ENCODE assay signal across 25 cellular contexts in genomic region chr2:53247986-53248735, GRCh38.
DNase-seq lines count a peak whose midpoint lies in the region; ATAC-seq, FAIRE-seq and TF ChIP-seq lines count a peak whose summit lies in the region.
"Had no signal": no experiment of that assay in that cellular context is flagged by ENCODE, and none has a peak within 500 bp of the region (broad histone marks: within the 10 kb centered on the region; RNA-seq: fewer than 3 reads in every experiment).

No MANE protein-coding gene starts in this region.

- no peak overlapping the region for H3K14ac ChIP-seq in H1 (ENCODE audit: insufficient read length)

- FAIRE-seq in H1 (lab: Jason Lieb, UNC) = no peak
- FAIRE-seq: A549, GM18507, RCC 7860 had no signal

- no peak overlapping the region for H2AK5ac ChIP-seq in H1 (ENCODE audit: low read depth, low read length)

- H4K5ac ChIP-seq in H1 (ENCODE audit: insufficient read length, low read depth, low read length) = no peak overlapping the region

- CTCF ChIA-PET in H1 (lab: Charles Lee; ENCODE audit: partially characterized antibody) = interaction anchor here (0.6 to 1.9 kb wide), 2 partner anchors 20 to 229 kb away, joined by 3 to 4 read pairs; no protein-coding TSS in a partner anchor

- H3K4me1 Mint-ChIP-seq in mesothelial cell of epicardium = peaks cover 6% of the 10 kb centered on the region

- H3K9me3 ChIP-seq in heart right ventricle (no peaks in the 10 kb centered on the region), H1 (ENCODE audit: insufficient read depth in 2 of 2, low read depth in 1 of 2, low read length in 1 of 2) (no peaks in the 10 kb centered on the region), lower lobe of right lung (no peaks in the 10 kb centered on the region), MG63 (no peaks in the 10 kb centered on the region)
- H3K9me3 ChIP-seq: A549, SJCRH30 had no signal

- no peak overlapping the region for H3K27ac Mint-ChIP-seq in mesothelial cell of epicardium
- H3K27ac Mint-ChIP-seq: CD4-positive, alpha-beta memory T cell had no signal

- H2BK15ac ChIP-seq in H1 (ENCODE audit: low read length) = no peak overlapping the region

- no peaks in the 10 kb centered on the region for H3K36me3 Mint-ChIP-seq in mesothelial cell of epicardium
- H3K36me3 Mint-ChIP-seq: CD4-positive, alpha-beta memory T cell had no signal

- H2AFZ ChIP-seq in H1 (ENCODE audit: low read length) = 0 out of 2 replicates have a peak overlapping the region, but pooled peaks have one; percentile 11

- peak overlapping the region in 1 of 10 donors; percentile 8 for H3K4me3 ChIP-seq in heart right ventricle
- H3K4me3 ChIP-seq in H1 (ENCODE audit: extremely low read depth in 1 of 4, insufficient read depth in 2 of 4, low read depth in 3 of 4, low read length in 4 of 4) = no peak overlapping the region
- no peak overlapping the region for H3K4me3 ChIP-seq in lower lobe of right lung
- no peak overlapping the region for H3K4me3 ChIP-seq in MG63
- H3K4me3 ChIP-seq: A549, SJCRH30 had no signal

- H3K27me3 Mint-ChIP-seq in mesothelial cell of epicardium (ENCODE audit: low read depth) = no peaks in the 10 kb centered on the region
- H3K27me3 Mint-ChIP-seq: CD4-positive, alpha-beta memory T cell had no signal

- H3K27me3 ChIP-seq in heart right ventricle (no peaks in the 10 kb centered on the region), H1 (replicated peaks in 1 of 4; ENCODE audit: control insufficient read depth in 3 of 4, extremely low read depth in 1 of 4, insufficient read depth in 3 of 4, low read length in 3 of 4) (no peaks in the 10 kb centered on the region), lower lobe of right lung (ENCODE audit: low read depth) (no peaks in the 10 kb centered on the region), MG63 (no peaks in the 10 kb centered on the region)

- H3K79me2 ChIP-seq in H1 (ENCODE audit: control insufficient read depth in 1 of 2, insufficient read depth in 2 of 2, low read length in 2 of 2) = no peaks in the 10 kb centered on the region

- POLR2A ChIA-PET in H1 (lab: Charles Lee; ENCODE audit: partially characterized antibody) = no interaction called here

- no peaks in the 10 kb centered on the region for H3K9me3 Mint-ChIP-seq in mesothelial cell of epicardium
- H3K9me3 Mint-ChIP-seq: CD4-positive, alpha-beta memory T cell; H9 had no signal

- H3K36me3 ChIP-seq in heart right ventricle = no peaks in the 10 kb centered on the region
- no peaks in the 10 kb centered on the region for H3K36me3 ChIP-seq in H1 (ENCODE audit: control insufficient read depth in 2 of 4, insufficient read depth in 4 of 4, low read length in 3 of 4)
- H3K36me3 ChIP-seq in lower lobe of right lung = no peaks in the 10 kb centered on the region
- no peaks in the 10 kb centered on the region for H3K36me3 ChIP-seq in MG63
- H3K36me3 ChIP-seq: SJCRH30 had no signal

- intact Hi-C loops in heart right ventricle (cut with DNase I) (no loop called here), cardiac septum (cut with DNase I) (no loop called here), lower lobe of right lung (cut with DNase I) (no loop called here)

- no peak overlapping the region for H3K56ac ChIP-seq in H1 (replicated peaks; ENCODE audit: insufficient read length, low read depth, low read length)

- H2BK12ac ChIP-seq in H1 (ENCODE audit: low read depth, low read length) = no peak overlapping the region

- WGBS in heart right ventricle, 2 donors = 75 to 84% methylated on average over 6 of the region's 6 CpGs
- 87% methylated on average over 6 of the region's 6 CpGs; no CpG with 5 or more reads in 1 of the 2 experiments for WGBS in H1 (ENCODE audit: extremely low coverage in 1 of 2, insufficient coverage in 1 of 2, insufficient read length in 1 of 2, insufficient replicate concordance in 2 of 2, low coverage in 1 of 2, low lambda C conversion rate in 2 of 2, missing lambda C conversion rate in 1 of 2), 2 experiments

- H3K4me1 ChIP-seq in heart right ventricle (peaks cover 0 to 27% (median 7%) of the 10 kb centered on the region in 9 donors), H1 (replicated peaks in 1 of 4; ENCODE audit: control insufficient read depth in 3 of 4, insufficient read depth in 4 of 4, low read length in 3 of 4) (peaks cover 0 to 2% (median 0%) of the 10 kb centered on the region in 4 experiments; a peak in 3 of 7 replicates), lower lobe of right lung (no peaks in the 10 kb centered on the region)
- H3K4me1 ChIP-seq: A549, SJCRH30 had no signal

- H3K23ac ChIP-seq in H1 (ENCODE audit: insufficient read length) = no peak overlapping the region

- no peak overlapping the region for H3K18ac ChIP-seq in H1 (ENCODE audit: extremely low read depth, low read length)

- DNase-seq in heart right ventricle (peak in 1 of 2 donors; percentile 7), cardiac septum (ENCODE audit: low spot score) (no peak), H1 (ENCODE audit: low read depth in 1 of 2, low spot score in 2 of 2) (no peak), lower lobe of right lung (no peak), mesothelial cell of epicardium (ENCODE audit: low spot score in 2 of 2, unreplicated experiment in 2 of 2) (no peak), MG63 (no peak)
- DNase-seq in activated naive CD4-positive, alpha-beta T cell treated with anti-CD3 and anti-CD28 coated beads, Interleukin-2, amount 50 U/mL, for 16 hours = no peak
- DNase-seq: C1 segment of cervical spinal cord; CD4-positive, alpha-beta memory T cell; COR-L47; DMS53; H9; Kasumi-1; MV-4-11; NCI-H1105; NCI-H1436 treated with DMSO at 0.1 percent for 48 hours; NCI-H187 treated with DMSO at 0.1 percent for 48 hours; NCI-H2171 treated with DMSO at 0.1 percent for 48 hours; NCI-H345; NCI-H510A treated with DMSO at 0.1 percent for 48 hours; NCI-H774; SJCRH30 had no signal

- H2BK5ac ChIP-seq in H1 (ENCODE audit: low read depth, low read length) = no peak overlapping the region

- H4K91ac ChIP-seq in H1 (replicated peaks; ENCODE audit: insufficient read length, low read length) = no peak overlapping the region

- no peak for TF ChIP-seq POLR2A in H1 (IDR thresholded peaks at IDR 0.05; ENCODE audit: control extremely low read depth in 1 of 2, low read depth in 2 of 2, low read length in 2 of 2)

- H3K4me3 Mint-ChIP-seq in mesothelial cell of epicardium = no peak overlapping the region
- H3K4me3 Mint-ChIP-seq: CD4-positive, alpha-beta memory T cell; H9 had no signal

- no peak for TF ChIP-seq CTCF in heart right ventricle (IDR thresholded peaks at IDR 0.05)
- TF ChIP-seq CTCF in H1 (IDR thresholded peaks at IDR 0.05; ENCODE audit: control extremely low read depth in 1 of 3, insufficient read depth in 1 of 3, low read depth in 1 of 3, low read length in 3 of 3) = no peak
- no peak for TF ChIP-seq CTCF in lower lobe of right lung (IDR thresholded peaks at IDR 0.05)
- no peak for TF ChIP-seq CTCF in mesothelial cell of epicardium (IDR thresholded peaks at IDR 0.05; ENCODE audit: unreplicated experiment)

- no peaks in the 10 kb centered on the region for H4K20me1 ChIP-seq in H1 (replicated peaks in 1 of 2; ENCODE audit: control insufficient read depth in 1 of 2, insufficient read depth in 2 of 2, low read length in 2 of 2)

- H3K27ac ChIP-seq in heart right ventricle (peak overlapping the region in 6 of 10 donors; percentile 48 to 71 (median 59)), H1 (ENCODE audit: low read depth, low read length) (no peak overlapping the region), lower lobe of right lung (peak overlapping the region; percentile 26)
- H3K27ac ChIP-seq: A549, SJCRH30 had no signal

- no peak for TF ChIP-seq RAD21 in H1 (IDR thresholded peaks at IDR 0.05 in 1 of 2, conservative IDR thresholded peaks at IDR 0.05 in 1 of 2; ENCODE audit: low read depth in 2 of 2, low read length in 2 of 2)

- H2BK20ac ChIP-seq in H1 (ENCODE audit: low read length) = no peak overlapping the region

- no peak overlapping the region for H3K9ac ChIP-seq in H1 (replicated peaks in 1 of 4; ENCODE audit: extremely low read depth in 1 of 4, low read depth in 3 of 4, low read length in 3 of 4)

- H4K8ac ChIP-seq in H1 (ENCODE audit: extremely low read depth, insufficient read depth, low read length) = no peak overlapping the region

- H3K4me2 ChIP-seq in H1 (ENCODE audit: insufficient read depth in 1 of 2, low read depth in 2 of 2, low read length in 2 of 2) = no peak overlapping the region
- H3K4me2 ChIP-seq: A549 had no signal

- H2BK120ac ChIP-seq in H1 (replicated peaks; ENCODE audit: low read depth, low read length) = no peak overlapping the region

- H3K79me1 ChIP-seq in H1 (ENCODE audit: low read depth, low read length) = no peaks in the 10 kb centered on the region

- ATAC-seq in heart right ventricle (peak; percentile 64 to 86 (median 81)), lower lobe of right lung (no peak)
- ATAC-seq: A549 had no signal

- no peak overlapping the region for H3K4ac ChIP-seq in H1 (replicated peaks; ENCODE audit: insufficient read length, low read depth, low read length)

- no peak for TF ChIP-seq EP300 in H1 (IDR thresholded peaks at IDR 0.05; ENCODE audit: borderline replicate concordance in 1 of 2, low read depth in 2 of 2, low read length in 2 of 2)

- H3K23me2 ChIP-seq in H1 (ENCODE audit: low read depth, low read length) = no peaks in the 10 kb centered on the region

TF ChIP-seq in H1, 55 proteins besides CTCF, POLR2A, EP300 and RAD21 (continues in another document):
- no peak for TF ChIP-seq BRCA1 (IDR thresholded peaks at IDR 0.05; ENCODE audit: low read depth, low read length)

Comparison
In these comparisons a context has a peak if more than half of its experiments do, and no peak if none do; other contexts are left out.
1. ATAC-seq: peak in heart right ventricle (8 of 8); none in lower lobe of right lung (0 of 2).